ENCODE assay signal across 14 cellular contexts in genomic region chr2:25197336-25198208, GRCh38. TPM values are rescaled to one million over a fixed set of nuclear protein-coding genes. Genes with fewer than 3 reads are reported as not detected.
A peak's percentile ranks its signal among the peaks of the same experiment; 100 is the strongest.
DNase-seq lines count a peak whose midpoint lies in the region; ATAC-seq, FAIRE-seq and TF ChIP-seq lines count a peak whose summit lies in the region.
"Had no signal": no experiment of that assay in that cellular context is flagged by ENCODE, and none has a peak within 500 bp of the region (broad histone marks: within the 10 kb centered on the region; RNA-seq: fewer than 3 reads in every experiment).

No MANE protein-coding gene starts in this region.

- H3K9me3 Mint-ChIP-seq in glutamatergic neuron (ENCODE audit: unreplicated experiment) = peaks cover 3% of the 10 kb centered on the region
- H3K9me3 Mint-ChIP-seq: activated naive CD8-positive, alpha-beta T cell treated with anti-CD3 and anti-CD28 coated beads for 36 hours had no signal

- ATAC-seq in heart left ventricle = no peak

- H2BK12ac ChIP-seq in mesenchymal stem cell (ENCODE audit: low read length in 2 of 2) = peak overlapping the region; percentile 10 to 41

- H2BK15ac ChIP-seq in mesenchymal stem cell (ENCODE audit: low read depth, poor library complexity, severe bottlenecking) = no peak overlapping the region

- no peaks in the 10 kb centered on the region for H3K36me3 Mint-ChIP-seq in glutamatergic neuron (ENCODE audit: unreplicated experiment)
- H3K36me3 Mint-ChIP-seq: activated naive CD8-positive, alpha-beta T cell treated with anti-CD3 and anti-CD28 coated beads for 36 hours had no signal

- H3K27me3 Mint-ChIP-seq in glutamatergic neuron (ENCODE audit: unreplicated experiment) = peaks cover 1% of the 10 kb centered on the region
- H3K27me3 Mint-ChIP-seq: activated naive CD8-positive, alpha-beta T cell treated with anti-CD3 and anti-CD28 coated beads for 36 hours had no signal

- no peak overlapping the region for H3K14ac ChIP-seq in mesenchymal stem cell (ENCODE audit: low read length in 2 of 2)

- H3K4me1 Mint-ChIP-seq in glutamatergic neuron (ENCODE audit: low read depth, unreplicated experiment) = peaks cover 4% of the 10 kb centered on the region

- 61 to 69% (median 64%) methylated on average over 12 of the region's 12 CpGs for WGBS in heart left ventricle, 4 donors
- 61% methylated on average over 11 of the region's 12 CpGs for WGBS in mesenchymal stem cell

- no peak overlapping the region for H3K23ac ChIP-seq in mesenchymal stem cell (ENCODE audit: low read length in 2 of 2)

- H3K79me1 ChIP-seq in mesenchymal stem cell (replicated peaks; ENCODE audit: low read length, poor library complexity, severe bottlenecking) = no peaks in the 10 kb centered on the region

- no peak for TF ChIP-seq CTCF in cardiac muscle cell (IDR thresholded peaks at IDR 0.05; ENCODE audit: low read depth, low read length)
- TF ChIP-seq CTCF in heart left ventricle (IDR thresholded peaks at IDR 0.05) = no peak
- TF ChIP-seq CTCF in glutamatergic neuron (IDR thresholded peaks at IDR 0.05; ENCODE audit: partially characterized antibody, unreplicated experiment) = no peak

- H3K4me2 ChIP-seq in mesenchymal stem cell (ENCODE audit: low read length, poor library complexity, severe bottlenecking) = no peak overlapping the region

- H3K36me3 ChIP-seq in cardiac muscle cell = no peaks in the 10 kb centered on the region
- H3K36me3 ChIP-seq in heart left ventricle = no peaks in the 10 kb centered on the region
- H3K36me3 ChIP-seq in adipocyte (ENCODE audit: control insufficient read depth, insufficient read depth, low read length, severe bottlenecking) = no peaks in the 10 kb centered on the region
- H3K36me3 ChIP-seq in mesenchymal stem cell (ENCODE audit: control insufficient read depth in 1 of 2, insufficient read depth in 2 of 2, low read depth in 1 of 2, low read length in 2 of 2) = no peaks in the 10 kb centered on the region
- H3K36me3 ChIP-seq: left ventricle myocardium inferior had no signal

- H3K9ac ChIP-seq in adipocyte (ENCODE audit: low read length) = no peak overlapping the region
- H3K9ac ChIP-seq in mesenchymal stem cell (ENCODE audit: low read length) = no peak overlapping the region

- H2AFZ ChIP-seq in mesenchymal stem cell (ENCODE audit: low read depth, low read length) = peak overlapping the region; percentile 44

- H3K18ac ChIP-seq in mesenchymal stem cell (ENCODE audit: low read depth in 1 of 2, low read length in 2 of 2) = peak overlapping the region; percentile 18 to 60

- H3K27me3 ChIP-seq in cardiac muscle cell (no peaks in the 10 kb centered on the region), heart left ventricle (no peaks in the 10 kb centered on the region), adipocyte (replicated peaks; ENCODE audit: control insufficient read depth, insufficient read depth, low read length) (no peaks in the 10 kb centered on the region), mesenchymal stem cell (ENCODE audit: control insufficient read depth in 1 of 2, insufficient read depth in 1 of 2, low read length in 2 of 2) (peaks cover 0 to 13% of the 10 kb centered on the region in 2 experiments)

- peak overlapping the region; percentile 81 for H4K8ac ChIP-seq in mesenchymal stem cell (ENCODE audit: low read length)

- TF ChIP-seq POLR2A in heart left ventricle (IDR thresholded peaks at IDR 0.05) = no peak

- no peak overlapping the region for H2BK5ac ChIP-seq in mesenchymal stem cell (ENCODE audit: low read depth, low read length, poor library complexity, severe bottlenecking)

- no peak overlapping the region for H3K27ac Mint-ChIP-seq in glutamatergic neuron (ENCODE audit: unreplicated experiment)
- H3K27ac Mint-ChIP-seq: activated naive CD8-positive, alpha-beta T cell treated with anti-CD3 and anti-CD28 coated beads for 36 hours had no signal

- no peak for FAIRE-seq in urothelium cell line (lab: Jason Lieb, UNC)

- no peak overlapping the region for H4K91ac ChIP-seq in mesenchymal stem cell (ENCODE audit: low read length)

- intact Hi-C loops in heart left ventricle (cut with DNase I) = loop anchor here (2.0 to 10.0 kb wide), 15 partner anchors 60 to 793 kb away; partner anchors contain the start of gene DNAJC27 (in 2 of the 10)

- H3K9me3 ChIP-seq in cardiac muscle cell (ENCODE audit: low read depth) (no peaks in the 10 kb centered on the region), heart left ventricle (no peaks in the 10 kb centered on the region), adipocyte (ENCODE audit: control insufficient read depth, low read length) (no peaks in the 10 kb centered on the region), mesenchymal stem cell (ENCODE audit: control insufficient read depth, low read length) (no peaks in the 10 kb centered on the region)
- H3K9me3 ChIP-seq: left ventricle myocardium inferior had no signal

- no peak overlapping the region for H3K4me3 Mint-ChIP-seq in glutamatergic neuron (ENCODE audit: unreplicated experiment)
- H3K4me3 Mint-ChIP-seq: activated naive CD8-positive, alpha-beta T cell treated with anti-CD3 and anti-CD28 coated beads for 36 hours had no signal

- H3K27ac ChIP-seq in cardiac muscle cell (no peak overlapping the region), heart left ventricle (no peak overlapping the region), mesenchymal stem cell (ENCODE audit: low read length, poor library complexity, severe bottlenecking) (no peak overlapping the region)
- H3K27ac ChIP-seq: left ventricle myocardium inferior had no signal

- no peak overlapping the region for H3K4ac ChIP-seq in mesenchymal stem cell (ENCODE audit: low read depth in 1 of 2, low read length in 2 of 2)

- H2AK5ac ChIP-seq in mesenchymal stem cell (ENCODE audit: low read length, severe bottlenecking) = no peak overlapping the region

- no peak overlapping the region for H3K4me3 ChIP-seq in cardiac muscle cell
- H3K4me3 ChIP-seq in heart left ventricle = no peak overlapping the region
- H3K4me3 ChIP-seq in adipocyte (ENCODE audit: low read length) = no peak overlapping the region
- no peak overlapping the region for H3K4me3 ChIP-seq in mesenchymal stem cell (ENCODE audit: insufficient read depth in 1 of 2, low read depth in 1 of 2, low read length in 2 of 2)
- H3K4me3 ChIP-seq: left ventricle myocardium inferior had no signal

- H2BK120ac ChIP-seq in mesenchymal stem cell (ENCODE audit: low read depth, low read length) = no peak overlapping the region

- DNase-seq in cardiac muscle cell (ENCODE audit: low read depth in 1 of 2, low spot score in 1 of 2) (peak; percentile 38 to 47), heart left ventricle (no peak), adipocyte (ENCODE audit: low read depth) (peak; percentile 34), mesenchymal stem cell (peak; percentile 53), urothelium cell line (ENCODE audit: low spot score) (peak; percentile 52), glutamatergic neuron (no peak), inferior parietal cortex (ENCODE audit: extremely low spot score) (no peak), epidermal melanocyte (ENCODE audit: insufficient read length, low spot score) (no peak)
- DNase-seq: ACHN; activated CD8-positive, alpha-beta memory T cell treated with anti-CD3 and anti-CD28 coated beads, Interleukin-2, amount 50 U/mL, for 48 hours; activated naive CD8-positive, alpha-beta T cell treated with anti-CD3 and anti-CD28 coated beads for 36 hours; cerebellar nuclear complex; DMS 273 treated with DMSO at 0.1 percent for 48 hours; left ventricle myocardium inferior had no signal

- H3K4me1 ChIP-seq in cardiac muscle cell (ENCODE audit: low read depth) (no peaks in the 10 kb centered on the region), heart left ventricle (peaks cover 0 to 8% (median 0%) of the 10 kb centered on the region in 12 donors), adipocyte (ENCODE audit: control insufficient read depth, insufficient read depth, low read length) (no peaks in the 10 kb centered on the region), mesenchymal stem cell (ENCODE audit: control insufficient read depth, insufficient read depth, low read depth, low read length) (peaks cover 6% of the 10 kb centered on the region)
- H3K4me1 ChIP-seq: left ventricle myocardium inferior had no signal

RNA-seq across cellular contexts. Expression of gene POMC, which starts 29.2 kb away (rescaled TPM):
- total RNA-seq in cardiac muscle cell (2.8 and 3.9 TPM in 2 replicates), heart left ventricle (1 to 10 TPM in 8 of 9 donors, under 1 TPM in 1; 0.77 to 8.0 (median 3.0) TPM), glutamatergic neuron (ENCODE audit: unreplicated experiment) (0.29 TPM)
- polyA plus RNA-seq in cardiac muscle cell (2.0 TPM in 1 of 2 replicates, not detected in the other), heart left ventricle (1 to 10 TPM; 2.6 to 7.8 TPM)
- not detected for polyA plus RNA-seq in mesenchymal stem cell (2013, experiment 1 of 2)
- polyA plus RNA-seq in mesenchymal stem cell (2013, experiment 2 of 2) = not detected

Comparison
In these comparisons a context has a peak if more than half of its experiments do, and no peak if none do; other contexts are left out.
1. DNase-seq: peak in cardiac muscle cell (2 of 2), adipocyte (single experiment), mesenchymal stem cell (single experiment) and urothelium cell line (single experiment); none in heart left ventricle (0 of 5), glutamatergic neuron (single experiment), inferior parietal cortex (single experiment) and epidermal melanocyte (single experiment).